In genomic region chr17:76601042-76601441, GRCh38 we compare ENCODE assay signal across 26 cellular contexts. TPM values are rescaled to one million over a fixed set of nuclear protein-coding genes. Genes with fewer than 3 reads are reported as not detected.
DNase-seq lines count a peak whose midpoint lies in the region; ATAC-seq, FAIRE-seq and TF ChIP-seq lines count a peak whose summit lies in the region.
"Had no signal": no experiment of that assay in that cellular context is flagged by ENCODE, and none has a peak within 500 bp of the region (broad histone marks: within the 10 kb centered on the region; RNA-seq: fewer than 3 reads in every experiment).

No MANE protein-coding gene starts in this region.

- intact Hi-C loops in right cardiac atrium (cut with DNase I) (no loop called here), left cardiac atrium (cut with DNase I) (no loop called here), upper lobe of right lung (cut with DNase I) (no loop called here)

- DNase-seq in right cardiac atrium (no peak), left cardiac atrium (no peak), RWPE2 (ENCODE audit: low spot score) (no peak), keratinocyte (ENCODE audit: low read depth, low spot score) (no peak), upper lobe of right lung (peak; percentile 30), HuH-7 (ENCODE audit: low spot score) (no peak), HTR-8/SVneo (ENCODE audit: insufficient read length, low spot score) (no peak), activated gamma-delta T cell (lab: John Stamatoyannopoulos, UW) (no peak)
- DNase-seq: activated CD4-positive, alpha-beta T cell treated with anti-CD3 and anti-CD28 coated beads, Interleukin-2, amount 50 U/mL, for 1 hour; activated CD8-positive, alpha-beta memory T cell treated with anti-CD3 and anti-CD28 coated beads, Interleukin-2, amount 50 U/mL, for 4 hours; body of pancreas; cerebellar nuclear complex; heart left ventricle; left lung; NCI-H146; NCI-H510A treated with DMSO at 0.1 percent for 48 hours; NK-92 treated with Interleukin-12 subunit alpha and Interleukin-12 subunit beta, amount 100 ng/mL, for 24 hours; ovary; Peyer's patch; SJCRH30; stimulated activated CD4-positive, alpha-beta T cell treated with anti-CD3 and anti-CD28 coated beads, Interleukin-4, amount 100 ng/mL, for 4 hours had no signal

- dilution Hi-C loops in keratinocyte (cut with MboI; ENCODE audit: extremely low pct_ligation_motif_present, low sequenced_read_pairs) = no loop called here

- peaks cover 8% of the 10 kb centered on the region for H3K4me1 ChIP-seq in right cardiac atrium (ENCODE audit: control insufficient read depth, insufficient read depth, low read length)
- H3K4me1 ChIP-seq in RWPE2 (ENCODE audit: insufficient read depth, poor library complexity, severe bottlenecking) = peaks cover 39% of the 10 kb centered on the region
- H3K4me1 ChIP-seq in keratinocyte (ENCODE audit: control insufficient read depth, extremely low read depth, insufficient read depth, low read length) = peaks cover 50% of the 10 kb centered on the region
- peaks cover 30% of the 10 kb centered on the region for H3K4me1 ChIP-seq in upper lobe of right lung
- H3K4me1 ChIP-seq: body of pancreas, Peyer's patch had no signal

- no peaks in the 10 kb centered on the region for H3K79me2 ChIP-seq in keratinocyte (ENCODE audit: control insufficient read depth, insufficient read depth, low read length)

- H3K4me2 ChIP-seq in keratinocyte (ENCODE audit: control insufficient read depth, extremely low read depth, insufficient read depth, low read depth, low read length) = peak overlapping the region; percentile 73
- H3K4me2 ChIP-seq: BLaER1 had no signal

- H3K9me3 ChIP-seq in right cardiac atrium (ENCODE audit: control insufficient read depth, low read length) (no peaks in the 10 kb centered on the region), RWPE2 (ENCODE audit: severe bottlenecking) (peaks cover 3% of the 10 kb centered on the region), keratinocyte (ENCODE audit: control insufficient read depth, low read depth, low read length) (no peaks in the 10 kb centered on the region), upper lobe of right lung (no peaks in the 10 kb centered on the region)
- H3K9me3 ChIP-seq: BLaER1, body of pancreas, heart left ventricle, left lung, ovary, Peyer's patch, SJCRH30 had no signal

- H3K9ac ChIP-seq in keratinocyte (ENCODE audit: control insufficient read depth, extremely low read depth, insufficient read depth, low read length) = peak overlapping the region; percentile 31
- H3K9ac ChIP-seq: BLaER1 had no signal

- 81% methylated on average over 8 of the region's 8 CpGs for WGBS in right cardiac atrium

- TF ChIP-seq CTCF in RWPE2 (IDR thresholded peaks at IDR 0.05; ENCODE audit: poor library complexity, severe bottlenecking) (no peak), keratinocyte (optimal IDR thresholded peaks at IDR 0.05 in 1 of 3, IDR thresholded peaks at IDR 0.05 in 1 of 3, conservative IDR thresholded peaks at IDR 0.05 in 1 of 3; ENCODE audit: extremely low read depth in 1 of 3, insufficient read depth in 2 of 3, low read length in 3 of 3) (no peak), upper lobe of right lung (IDR thresholded peaks at IDR 0.05) (no peak)

- no peaks in the 10 kb centered on the region for H4K20me1 ChIP-seq in keratinocyte (ENCODE audit: control insufficient read depth, extremely low read depth, insufficient read depth, low read length)
- H4K20me1 ChIP-seq: BLaER1 had no signal

- H3K27me3 ChIP-seq in right cardiac atrium (ENCODE audit: control insufficient read depth, insufficient read depth) (no peaks in the 10 kb centered on the region), RWPE2 (ENCODE audit: insufficient read depth, poor library complexity, severe bottlenecking) (no peaks in the 10 kb centered on the region), keratinocyte (ENCODE audit: control insufficient read depth, extremely low read depth, insufficient read depth, low read length) (no peaks in the 10 kb centered on the region), upper lobe of right lung (no peaks in the 10 kb centered on the region)
- H3K27me3 ChIP-seq: BLaER1, body of pancreas, heart left ventricle, left lung, ovary, Peyer's patch had no signal

- FAIRE-seq in keratinocyte (lab: Jason Lieb, UNC) = no peak
- FAIRE-seq in HTR-8/SVneo (lab: Jason Lieb, UNC) = no peak
- FAIRE-seq: D721Med, GM19239 had no signal

- H3K9me1 ChIP-seq in keratinocyte (ENCODE audit: control insufficient read depth, extremely low read depth, insufficient read depth, low read length) = no peaks in the 10 kb centered on the region

- H3K4me3 ChIP-seq in right cardiac atrium (ENCODE audit: low read length) = no peak overlapping the region
- no peak overlapping the region for H3K4me3 ChIP-seq in RWPE2 (ENCODE audit: severe bottlenecking)
- H3K4me3 ChIP-seq in keratinocyte (ENCODE audit: control insufficient read depth in 2 of 3, extremely low read depth in 1 of 3, insufficient read depth in 2 of 3, low read depth in 1 of 3, low read length in 3 of 3) = no peak overlapping the region
- no peak overlapping the region for H3K4me3 ChIP-seq in upper lobe of right lung
- H3K4me3 ChIP-seq: BLaER1, body of pancreas, heart left ventricle, left lung, ovary, Peyer's patch, SJCRH30 had no signal

- ATAC-seq in right cardiac atrium (no peak), left cardiac atrium (no peak), RWPE2 (ENCODE audit: low read depth) (no peak), upper lobe of right lung (no peak)
- ATAC-seq: body of pancreas; left lung; natural killer cell treated with Interleukin-12 subunit alpha and Interleukin-12 subunit beta and Interleukin-15 and Interleukin-18, amount 100 ng/mL, for 72 hours had no signal

- peak overlapping the region; percentile 6 for H2AFZ ChIP-seq in keratinocyte (ENCODE audit: control insufficient read depth, low read length)

- H3K27ac ChIP-seq in right cardiac atrium (ENCODE audit: low read length) (peak overlapping the region; percentile 64), RWPE2 (ENCODE audit: poor library complexity, severe bottlenecking) (peak overlapping the region; percentile 60), keratinocyte (ENCODE audit: control insufficient read depth, insufficient read depth, low read length) (peak overlapping the region; percentile 92), upper lobe of right lung (no peak overlapping the region)
- H3K27ac ChIP-seq: BLaER1, body of pancreas, left lung, ovary, Peyer's patch, SJCRH30 had no signal

- H3K36me3 ChIP-seq in RWPE2 (ENCODE audit: low read depth) = no peaks in the 10 kb centered on the region
- no peaks in the 10 kb centered on the region for H3K36me3 ChIP-seq in keratinocyte (ENCODE audit: control insufficient read depth in 2 of 2, extremely low read depth in 1 of 2, insufficient read depth in 2 of 2, low read length in 2 of 2)
- H3K36me3 ChIP-seq in upper lobe of right lung = no peaks in the 10 kb centered on the region
- H3K36me3 ChIP-seq: BLaER1, heart left ventricle, left lung, ovary, Peyer's patch, SJCRH30 had no signal

RNA-seq across cellular contexts. Expression of gene ST6GALNAC2, which starts 15.4 kb away (rescaled TPM):
- 1 to 10 TPM; 4.0 to 5.8 (median 5.5) TPM for total RNA-seq in right cardiac atrium
- 4.2 TPM for polyA plus RNA-seq in right cardiac atrium
- 1 to 10 TPM; 5.0 to 5.1 TPM for total RNA-seq in left cardiac atrium
- 38.7 to 63.2 TPM (median 45.8 TPM) in 3 replicates for polyA plus RNA-seq in keratinocyte
- 42.7 TPM for polyA plus RNA-seq in keratinocyte (2011; ENCODE audit: low read depth)
- polyA plus RNA-seq in keratinocyte (2011; cell fraction: cytosol; rRNA removed) = 52.9 and 55.5 TPM in 2 replicates
- polyA plus RNA-seq in keratinocyte (2011; cell fraction: nucleus; rRNA removed) = 80.8 and 105 TPM in 2 replicates
- 37.2 and 79.4 TPM in 2 replicates for polyA plus RNA-seq in keratinocyte (2012; ENCODE audit: low replicate concordance)
- 33.4 to 50.5 TPM (median 35.0 TPM) in 3 replicates for polyA minus RNA-seq in keratinocyte
- 79.8 TPM for polyA minus RNA-seq in keratinocyte (2011; cell fraction: cytosol; rRNA and poly(A)+ RNA removed)
- 33.3 and 45.4 TPM in 2 replicates for polyA minus RNA-seq in keratinocyte (2011; cell fraction: nucleus; rRNA and poly(A)+ RNA removed)
- total RNA-seq in upper lobe of right lung = 24.5 TPM
- total RNA-seq: SJCRH30; T-helper 1 cell treated with Interleukin-12 subunit alpha and Interleukin-12 subunit beta and Interleukin-4 antibody, amounts not matched to agents 30 ng/mL and 1 ng/mL, for 36 hours had no signal

RNA-seq across cellular contexts. Expression of gene ST6GALNAC1, which starts 42.5 kb away (rescaled TPM):
- total RNA-seq in right cardiac atrium (1 to 10 TPM; 2.4 to 5.0 (median 3.2) TPM), left cardiac atrium (1 to 10 TPM; 2.4 TPM), upper lobe of right lung (14.1 TPM)
- polyA plus RNA-seq in right cardiac atrium (2.5 TPM), keratinocyte (0.28 to 0.84 TPM (median 0.46 TPM) in 3 replicates)
- 0.29 TPM for polyA plus RNA-seq in keratinocyte (2011; ENCODE audit: low read depth)
- polyA plus RNA-seq in keratinocyte (2011; cell fraction: cytosol; rRNA removed) = 0.16 and 0.41 TPM in 2 replicates
- polyA plus RNA-seq in keratinocyte (2011; cell fraction: nucleus; rRNA removed) = 0.44 and 0.76 TPM in 2 replicates
- polyA plus RNA-seq in keratinocyte (2012; ENCODE audit: low replicate concordance) = 0.32 and 0.45 TPM in 2 replicates
- 0.33 to 0.86 TPM (median 0.36 TPM) in 3 replicates for polyA minus RNA-seq in keratinocyte
- not detected for polyA minus RNA-seq in keratinocyte (2011; cell fraction: cytosol; rRNA and poly(A)+ RNA removed)
- 0.63 and 1.1 TPM in 2 replicates for polyA minus RNA-seq in keratinocyte (2011; cell fraction: nucleus; rRNA and poly(A)+ RNA removed)
- total RNA-seq: natural killer cell treated with Interleukin-12 subunit alpha and Interleukin-12 subunit beta and Interleukin-15 and Interleukin-18, amount 100 ng/mL, for 72 hours; SJCRH30 had no signal
